Comparison of ENCODE assay signal across 13 cellular contexts in genomic region chr15:82128401-82129143, GRCh38.
DNase-seq lines count a peak whose midpoint lies in the region; ATAC-seq, FAIRE-seq and TF ChIP-seq lines count a peak whose summit lies in the region.
"Had no signal": no experiment of that assay in that cellular context is flagged by ENCODE, and none has a peak within 500 bp of the region (broad histone marks: within the 10 kb centered on the region; RNA-seq: fewer than 3 reads in every experiment).

No MANE protein-coding gene starts in this region.

- H3K4me1 ChIP-seq in ACC112 (ENCODE audit: control insufficient read depth, insufficient read depth, low read length, unreplicated experiment) (peaks cover 50% of the 10 kb centered on the region), K562 (replicated peaks in 1 of 2; ENCODE audit: control insufficient read depth in 2 of 2, insufficient read depth in 2 of 2, low read length in 2 of 2) (no peaks in the 10 kb centered on the region), Karpas-422 (ENCODE audit: low read length) (no peaks in the 10 kb centered on the region)
- H3K4me1 ChIP-seq: prostate gland had no signal

- H3K36me3 ChIP-seq in ACC112 (ENCODE audit: insufficient read depth, low read length): 0 out of 2 replicates have a peak, but pooled peaks cover 3% of the 10 kb centered on the region
- peaks cover 16% of the 10 kb centered on the region; the same call in 2 of the 3 replicates for H3K36me3 ChIP-seq in K562 (ENCODE audit: control insufficient read depth, insufficient read depth, low read length)
- H3K36me3 ChIP-seq in Karpas-422 (ENCODE audit: insufficient read depth, low read length): no peaks in the 10 kb centered on the region
- H3K36me3 ChIP-seq: prostate gland had no signal

- 73% methylated on average over 4 of the region's 5 CpGs for WGBS in K562 (ENCODE audit: insufficient coverage, low coverage, missing lambda C conversion rate)

- H3K36me3 Mint-ChIP-seq in immature natural killer cell: peaks cover 18 to 43% (median 18%) of the 10 kb centered on the region in 3 donors

- ATAC-seq in GM19455 (IDR thresholded peaks at IDR 0.05; ENCODE audit: unreplicated experiment) (peak; percentile 63), K562 (no peak), Right ventricle myocardium inferior (no peak), esophagus mucosa (no peak)

- H3K27ac ChIP-seq in ACC112 (ENCODE audit: low read depth, low read length) (peak overlapping the region; percentile 82), K562 (ENCODE audit: extremely low read depth, low read depth, low read length) (no peak overlapping the region), Karpas-422 (ENCODE audit: low read length) (no peak overlapping the region)

- no peak for TF ChIP-seq CTCF in K562 (IDR thresholded peaks at IDR 0.05 in 2 of 3, conservative IDR thresholded peaks at IDR 0.05 in 1 of 3; ENCODE audit: insufficient read depth in 2 of 3, low read depth in 1 of 3, low read length in 3 of 3)

- H3K4me3 ChIP-seq in ACC112 (ENCODE audit: low read depth, low read length): no peak overlapping the region
- no peak overlapping the region for H3K4me3 ChIP-seq in K562
- no peak overlapping the region for H3K4me3 ChIP-seq in Karpas-422 (ENCODE audit: low read length)
- H3K4me3 ChIP-seq: prostate gland had no signal

- BruUV-seq in K562 (replicated peaks; lab: Mats Ljungman, UMichigan): no TSS peak

- FAIRE-seq in K562 (lab: Jason Lieb, UNC): peak; percentile 26

- POLR2A ChIA-PET in K562 (lab: Yijun Ruan, JAX): interaction anchor here (0.9 kb wide), 1 partner anchor 28 kb away, joined by 3 read pairs; no protein-coding TSS in a partner anchor

- H2AFZ ChIP-seq in ACC112 (ENCODE audit: low read length, unreplicated experiment) (no peak overlapping the region), K562 (ENCODE audit: low read depth, low read length) (no peak overlapping the region), Karpas-422 (ENCODE audit: low read length) (no peak overlapping the region)

- H3K9me2 ChIP-seq in Karpas-422 (replicated peaks; ENCODE audit: insufficient read depth, low read length): no peaks in the 10 kb centered on the region

- H4K20me1 ChIP-seq in K562 (replicated peaks; ENCODE audit: control insufficient read depth, insufficient read depth, low read length) (no peaks in the 10 kb centered on the region), Karpas-422 (ENCODE audit: insufficient read depth, low read depth, low read length) (no peaks in the 10 kb centered on the region)

- H3K4me3 Mint-ChIP-seq in immature natural killer cell: no peak overlapping the region

- no peak overlapping the region for H3K27ac Mint-ChIP-seq in immature natural killer cell

- H3K4me2 ChIP-seq in K562 (ENCODE audit: insufficient read depth, low read length) (no peak overlapping the region), Karpas-422 (ENCODE audit: low read depth, low read length, poor library complexity, severe bottlenecking) (no peak overlapping the region)

- peaks cover 2 to 9% of the 10 kb centered on the region in 2 donors for H3K4me1 Mint-ChIP-seq in immature natural killer cell

- H3K9me3 ChIP-seq in K562 (replicated peaks; ENCODE audit: control insufficient read depth, insufficient read depth, low read depth, low read length): no peaks in the 10 kb centered on the region
- H3K9me3 ChIP-seq in Karpas-422 (ENCODE audit: low read length): no peaks in the 10 kb centered on the region
- H3K9me3 ChIP-seq: prostate gland had no signal

- in situ Hi-C loops in KBM-7 (cut with MboI; ENCODE audit: low pct_unique_long_range_greater_than_20kb, low sequenced_read_pairs) (no loop called here), K562 (cut with MboI) (no loop called here)

- no peak for TF ChIP-seq POLR2A in K562 (conservative IDR thresholded peaks at IDR 0.05)

- CTCF ChIA-PET in K562 (lab: Yijun Ruan, JAX; ENCODE audit: low intra/inter-chr PET ratio): no interaction called here

- intact Hi-C loops in K562 (cut with micrococcal nuclease) (no loop called here), Right ventricle myocardium inferior (cut with DNase I) (no loop called here)

- peaks cover 0 to 2% (median 2%) of the 10 kb centered on the region in 3 donors for H3K27me3 Mint-ChIP-seq in immature natural killer cell (ENCODE audit: low read depth in 3 of 3)

- no peaks in the 10 kb centered on the region for H3K9me3 Mint-ChIP-seq in immature natural killer cell

- DNase-seq in KBM-7: peak; percentile 77
- DNase-seq in K562 (ENCODE audit: extremely low read depth in 1 of 4, low spot score in 3 of 4): no peak
- no peak for DNase-seq in Right ventricle myocardium inferior (ENCODE audit: missing footprints)
- no peak for DNase-seq in Karpas-422
- DNase-seq in immature natural killer cell: no peak
- DNase-seq: activated effector memory CD4-positive, alpha-beta T cell treated with Interleukin-2 at 50 U/mL for 16 hours; effector CD8-positive, alpha-beta T cell; GOT3; NCI-H82 had no signal

- H3K79me2 ChIP-seq in ACC112 (ENCODE audit: control insufficient read depth, insufficient read depth, low read length, unreplicated experiment) (no peaks in the 10 kb centered on the region), K562 (ENCODE audit: control insufficient read depth, insufficient read depth, low read length) (no peaks in the 10 kb centered on the region), Karpas-422 (ENCODE audit: low read length) (no peaks in the 10 kb centered on the region)

- no peak for TF ChIP-seq EP300 in K562 (IDR thresholded peaks at IDR 0.05; ENCODE audit: low read length)

- H3K9ac ChIP-seq in K562 (ENCODE audit: insufficient read depth in 1 of 2, low read depth in 2 of 2, low read length in 2 of 2): no peak overlapping the region
- H3K9ac ChIP-seq in Karpas-422 (ENCODE audit: low read length): no peak overlapping the region

- TF ChIP-seq RAD21 in K562 (CRISPR knock-in tag; conservative IDR thresholded peaks at IDR 0.05 in 1 of 2, IDR thresholded peaks at IDR 0.05 in 1 of 2): no peak

- H3K9me1 ChIP-seq in K562 (ENCODE audit: control insufficient read depth, insufficient read depth, low read length): no peaks in the 10 kb centered on the region

- H3K27me3 ChIP-seq in ACC112 (ENCODE audit: insufficient read depth, low read length) (no peaks in the 10 kb centered on the region), K562 (ENCODE audit: control insufficient read depth in 2 of 2, insufficient read depth in 2 of 2, low read length in 2 of 2) (no peaks in the 10 kb centered on the region), Karpas-422 (ENCODE audit: low read length) (no peaks in the 10 kb centered on the region)

TF ChIP-seq in K562, 482 proteins besides CTCF, POLR2A, EP300 and RAD21 (continues in another document):
- TF ChIP-seq ZNF407 (IDR thresholded peaks at IDR 0.05; ENCODE audit: low read depth): no peak
